Comparison of ENCODE assay signal across 1 cellular context in genomic region chr1:153647375-153647714, GRCh38.
TF ChIP-seq lines count a peak whose summit lies in the region.

No MANE protein-coding gene starts in this region.

TF ChIP-seq in K562, 482 proteins besides CTCF, POLR2A, EP300 and RAD21 (continues in another document):
- no peak for TF ChIP-seq ZNF57 (CRISPR knock-in tag; IDR thresholded peaks at IDR 0.05)
- peak; percentile 79 for TF ChIP-seq SUPT5H (IDR thresholded peaks at IDR 0.05)
- no peak for TF ChIP-seq TCF15 (CRISPR knock-in tag; IDR thresholded peaks at IDR 0.05)
- TF ChIP-seq, protein P1, sequence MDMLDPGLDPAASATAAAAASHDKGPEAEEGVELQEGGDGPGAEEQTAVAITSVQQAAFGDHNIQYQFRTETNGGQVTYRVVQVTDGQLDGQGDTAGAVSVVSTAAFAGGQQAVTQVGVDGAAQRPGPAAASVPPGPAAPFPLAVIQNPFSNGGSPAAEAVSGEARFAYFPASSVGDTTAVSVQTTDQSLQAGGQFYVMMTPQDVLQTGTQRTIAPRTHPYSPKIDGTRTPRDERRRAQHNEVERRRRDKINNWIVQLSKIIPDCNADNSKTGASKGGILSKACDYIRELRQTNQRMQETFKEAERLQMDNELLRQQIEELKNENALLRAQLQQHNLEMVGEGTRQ (CRISPR knock-in tag; IDR thresholded peaks at IDR 0.05), result no peak
- TF ChIP-seq TFE3 (CRISPR knock-in tag; IDR thresholded peaks at IDR 0.05), result no peak
- TF ChIP-seq VEZF1 (CRISPR knock-in tag; IDR thresholded peaks at IDR 0.05), result no peak
- TF ChIP-seq POLR2B (IDR thresholded peaks at IDR 0.05; ENCODE audit: low read depth, partially characterized antibody), result peak; percentile 87
- no peak for TF ChIP-seq NCOR1 (IDR thresholded peaks at IDR 0.05)
- peak; percentile 11 for TF ChIP-seq EWSR1 (IDR thresholded peaks at IDR 0.05; ENCODE audit: borderline replicate concordance, low read depth, partially characterized antibody)
- TF ChIP-seq ZBTB17 (CRISPR knock-in tag; IDR thresholded peaks at IDR 0.05), result no peak
- no peak for TF ChIP-seq TEAD1 (CRISPR knock-in tag; IDR thresholded peaks at IDR 0.05)
- no peak for TF ChIP-seq ZNF639 (CRISPR knock-in tag; conservative IDR thresholded peaks at IDR 0.05 in 1 of 2, IDR thresholded peaks at IDR 0.05 in 1 of 2)
- TF ChIP-seq TCF7 (IDR thresholded peaks at IDR 0.05; ENCODE audit: borderline replicate concordance), result no peak
- no peak for TF ChIP-seq MTF1 (CRISPR knock-in tag; IDR thresholded peaks at IDR 0.05; ENCODE audit: borderline replicate concordance)
- TF ChIP-seq SMARCA4 (IDR thresholded peaks at IDR 0.05), result no peak
- TF ChIP-seq FOXK1 (CRISPR knock-in tag; IDR thresholded peaks at IDR 0.05; ENCODE audit: borderline replicate concordance), result no peak
- TF ChIP-seq THRB (CRISPR knock-in tag; conservative IDR thresholded peaks at IDR 0.05), result 0 out of 2 replicates have a peak, but pooled peaks have one; percentile 57
- no peak for TF ChIP-seq PHB2 (IDR thresholded peaks at IDR 0.05; ENCODE audit: low read depth)
- no peak for TF ChIP-seq MTA3 (IDR thresholded peaks at IDR 0.05; ENCODE audit: borderline replicate concordance)
- no peak for TF ChIP-seq RNF219 (CRISPR knock-in tag; IDR thresholded peaks at IDR 0.05)
- no peak for TF ChIP-seq ZNF316 (IDR thresholded peaks at IDR 0.05)
- no peak for TF ChIP-seq GATAD2A (IDR thresholded peaks at IDR 0.05)
- TF ChIP-seq PCBP2 (IDR thresholded peaks at IDR 0.05; ENCODE audit: low read depth, low read length, poor library complexity, severe bottlenecking), result no peak
- no peak for TF ChIP-seq IFI16 (CRISPR knock-in tag; IDR thresholded peaks at IDR 0.05)
- no peak for TF ChIP-seq GTF2F1 (IDR thresholded peaks at IDR 0.05; ENCODE audit: low read depth, low read length)
- TF ChIP-seq ZNF436 (CRISPR knock-in tag; IDR thresholded peaks at IDR 0.05), result no peak
- TF ChIP-seq ERF (CRISPR knock-in tag; IDR thresholded peaks at IDR 0.05), result no peak
- TF ChIP-seq U2AF2 (optimal IDR thresholded peaks at IDR 0.05; ENCODE audit: low read depth, low read length), result no peak
- TF ChIP-seq BRD9 (IDR thresholded peaks at IDR 0.05; ENCODE audit: low read depth, partially characterized antibody), result no peak
- TF ChIP-seq NFE2L1 (tag; IDR thresholded peaks at IDR 0.05; ENCODE audit: borderline replicate concordance, low read depth), result no peak
- no peak for TF ChIP-seq PRMT5 (CRISPR knock-in tag; IDR thresholded peaks at IDR 0.05)
- TF ChIP-seq E4F1 (CRISPR knock-in tag; IDR thresholded peaks at IDR 0.05; ENCODE audit: borderline replicate concordance), result no peak
- TF ChIP-seq ILF3 (IDR thresholded peaks at IDR 0.05; ENCODE audit: borderline replicate concordance), result 0 out of 2 replicates have a peak, but pooled peaks have one; percentile 18
- no peak for TF ChIP-seq NFXL1 (CRISPR knock-in tag; IDR thresholded peaks at IDR 0.05)
- TF ChIP-seq ARID3B (CRISPR knock-in tag; IDR thresholded peaks at IDR 0.05; ENCODE audit: borderline replicate concordance), result no peak
- peak; percentile 29; the same call in 1 of the 2 replicates for TF ChIP-seq ZNF3 (CRISPR knock-in tag; IDR thresholded peaks at IDR 0.05)
- TF ChIP-seq ESRRA (IDR thresholded peaks at IDR 0.05; ENCODE audit: borderline replicate concordance, low read depth), result no peak
- TF ChIP-seq ZNF644 (tag; IDR thresholded peaks at IDR 0.05; ENCODE audit: low read depth), result no peak
- TF ChIP-seq ZKSCAN1 (IDR thresholded peaks at IDR 0.05; ENCODE audit: low read depth, low read length), result no peak
- no peak for TF ChIP-seq CCAR2 (IDR thresholded peaks at IDR 0.05; ENCODE audit: low read depth, low read length)
- TF ChIP-seq ZNF232 (CRISPR knock-in tag; IDR thresholded peaks at IDR 0.05), result no peak
- no peak for TF ChIP-seq MIER1 (IDR thresholded peaks at IDR 0.05; ENCODE audit: low read depth)
- no peak for TF ChIP-seq MAFK (IDR thresholded peaks at IDR 0.05; ENCODE audit: low read length)
- no peak for TF ChIP-seq SRSF3 (IDR thresholded peaks at IDR 0.05; ENCODE audit: insufficient read depth, low read length)
- TF ChIP-seq MYNN (IDR thresholded peaks at IDR 0.05), result peak; percentile 75; the same call in 1 of the 2 replicates
- TF ChIP-seq MYNN (CRISPR knock-in tag; IDR thresholded peaks at IDR 0.05), result no peak
- no peak for TF ChIP-seq GATA2 (CRISPR knock-in tag; IDR thresholded peaks at IDR 0.05)
- TF ChIP-seq CHD2 (IDR thresholded peaks at IDR 0.05; ENCODE audit: low read depth, low read length), result no peak
- no peak for TF ChIP-seq LARP7 (IDR thresholded peaks at IDR 0.05)
- no peak for TF ChIP-seq YY1 (IDR thresholded peaks at IDR 0.05; ENCODE audit: borderline replicate concordance in 1 of 3, control insufficient read depth in 1 of 3, extremely low read depth in 1 of 3, insufficient read depth in 3 of 3, insufficient read length in 1 of 3, insufficient replicate concordance in 2 of 3, low read depth in 1 of 3, low read length in 2 of 3)
- no peak for TF ChIP-seq ZFX (CRISPR knock-in tag; IDR thresholded peaks at IDR 0.05)
- peak; percentile 68 for TF ChIP-seq E2F8 (IDR thresholded peaks at IDR 0.05; ENCODE audit: low read depth, partially characterized antibody)
- TF ChIP-seq NFIC (IDR thresholded peaks at IDR 0.05), result 0 out of 2 replicates have a peak, but pooled peaks have one; percentile 11
